In the genomic region with DNA sequence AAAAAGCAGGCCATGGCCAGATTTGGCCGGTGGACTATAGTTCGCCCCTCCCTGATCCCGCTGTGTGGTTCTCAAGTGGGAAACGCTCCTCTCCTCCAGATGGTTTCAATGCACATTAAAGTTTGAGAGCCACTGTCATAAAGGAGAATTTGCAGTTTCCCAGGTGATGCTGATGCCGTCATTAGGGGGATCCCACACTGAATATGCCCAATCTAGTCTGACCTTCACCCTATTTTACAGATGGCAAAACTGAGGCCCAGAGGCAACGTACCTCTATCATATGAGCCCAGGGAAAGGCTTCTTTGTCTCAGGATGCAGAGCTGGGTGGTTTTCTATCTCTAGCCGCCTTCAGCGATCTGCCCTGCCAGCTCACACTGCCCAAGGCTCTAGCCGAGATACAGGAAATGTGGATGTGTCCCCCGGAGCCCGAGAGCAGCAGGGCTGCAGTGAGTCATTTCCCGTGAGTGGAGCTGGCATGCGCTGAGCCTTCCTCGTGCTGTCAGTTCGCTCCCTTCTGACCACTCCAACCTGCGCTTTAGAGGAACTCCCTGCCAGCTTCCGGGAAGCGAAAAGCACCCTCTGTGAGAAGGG, we compare ENCODE assay signal across 8 cellular contexts.
A peak's percentile ranks its signal among the peaks of the same experiment; 100 is the strongest.
DNase-seq lines count a peak whose midpoint lies in the region; ATAC-seq and TF ChIP-seq lines count a peak whose summit lies in the region.

No MANE protein-coding gene starts in this region.

- peaks cover 62% of the 10 kb centered on the region for H3K4me1 Mint-ChIP-seq in activated T-helper 2 cell treated with anti-CD3 and anti-CD28 coated beads, Interferon-gamma antibody, Interleukin-2, Interleukin-4, amounts not matched to agents 10 μg/mL and 5 μg/mL and 100 μg/mL, durations not matched to agents 14 hours and 24 hours and 36 hours (ENCODE audit: low read depth)
- peaks cover 37% of the 10 kb centered on the region for H3K4me1 Mint-ChIP-seq in progenitor cell of endocrine pancreas (ENCODE audit: low read depth)

- H3K4me3 Mint-ChIP-seq in activated T-helper 2 cell treated with anti-CD3 and anti-CD28 coated beads, Interferon-gamma antibody, Interleukin-2, Interleukin-4, amounts not matched to agents 10 μg/mL and 5 μg/mL and 100 μg/mL, durations not matched to agents 14 hours and 24 hours and 36 hours (ENCODE audit: low read depth): peak overlapping the region; percentile 85
- no peak overlapping the region for H3K4me3 Mint-ChIP-seq in progenitor cell of endocrine pancreas (ENCODE audit: low read depth)

- ATAC-seq in GM18858 (IDR thresholded peaks at IDR 0.05; ENCODE audit: unreplicated experiment) (peak; percentile 55), HG03039 (IDR thresholded peaks at IDR 0.05; ENCODE audit: unreplicated experiment) (peak; percentile 42), foreskin keratinocyte (peak; percentile 89), sciatic nerve (peak; percentile 68)

- peaks cover 5% of the 10 kb centered on the region for H3K36me3 Mint-ChIP-seq in activated T-helper 2 cell treated with anti-CD3 and anti-CD28 coated beads, Interferon-gamma antibody, Interleukin-2, Interleukin-4, amounts not matched to agents 10 μg/mL and 5 μg/mL and 100 μg/mL, durations not matched to agents 14 hours and 24 hours and 36 hours (ENCODE audit: low read depth)
- H3K36me3 Mint-ChIP-seq in progenitor cell of endocrine pancreas (ENCODE audit: insufficient read depth): no peaks in the 10 kb centered on the region

- DNase-seq in RPMI7951 (ENCODE audit: low read depth): peak; percentile 98
- DNase-seq in activated T-helper 2 cell treated with anti-CD3 and anti-CD28 coated beads, Interferon-gamma antibody, Interleukin-2, Interleukin-4, amounts not matched to agents 10 μg/mL and 5 μg/mL and 100 μg/mL, durations not matched to agents 14 hours and 24 hours and 36 hours (ENCODE audit: low spot score): peak; percentile 66
- peak; percentile 80 to 93 for DNase-seq in foreskin keratinocyte
- DNase-seq in sciatic nerve (ENCODE audit: low spot score): peak; percentile 77
- no peak for DNase-seq in NCI-H2196 treated with DMSO at 0.1 percent for 48 hours (lab: John Stamatoyannopoulos, UW; ENCODE audit: unreplicated experiment)
- no peak for DNase-seq in progenitor cell of endocrine pancreas (ENCODE audit: low spot score, unreplicated experiment)

- H3K27me3 ChIP-seq in foreskin keratinocyte: no peaks in the 10 kb centered on the region

- TF ChIP-seq CTCF in foreskin keratinocyte (conservative IDR thresholded peaks at IDR 0.05) (no peak), progenitor cell of endocrine pancreas (IDR thresholded peaks at IDR 0.05; ENCODE audit: unreplicated experiment) (no peak)

- H3K27ac ChIP-seq in foreskin keratinocyte: no peak overlapping the region

- intact Hi-C loops in activated T-helper 2 cell treated with anti-CD3 and anti-CD28 coated beads, Interferon-gamma antibody, Interleukin-2, Interleukin-4, amounts not matched to agents 10 μg/mL and 5 μg/mL and 100 μg/mL, durations not matched to agents 14 hours and 24 hours and 36 hours (cut with micrococcal nuclease): loop anchor here (1.0 to 10.0 kb wide), 5 partner anchors 19 to 110 kb away; no protein-coding TSS in a partner anchor
- intact Hi-C loops in sciatic nerve (cut with DNase I): no loop called here

- no peaks in the 10 kb centered on the region for H3K9me3 Mint-ChIP-seq in activated T-helper 2 cell treated with anti-CD3 and anti-CD28 coated beads, Interferon-gamma antibody, Interleukin-2, Interleukin-4, amounts not matched to agents 10 μg/mL and 5 μg/mL and 100 μg/mL, durations not matched to agents 14 hours and 24 hours and 36 hours
- no peaks in the 10 kb centered on the region for H3K9me3 Mint-ChIP-seq in progenitor cell of endocrine pancreas (ENCODE audit: low read depth)

- H3K27ac Mint-ChIP-seq in activated T-helper 2 cell treated with anti-CD3 and anti-CD28 coated beads, Interferon-gamma antibody, Interleukin-2, Interleukin-4, amounts not matched to agents 10 μg/mL and 5 μg/mL and 100 μg/mL, durations not matched to agents 14 hours and 24 hours and 36 hours: peak overlapping the region; percentile 98
- no peak overlapping the region for H3K27ac Mint-ChIP-seq in progenitor cell of endocrine pancreas

- H3K4me1 ChIP-seq in foreskin keratinocyte: peaks cover 31% of the 10 kb centered on the region

- H3K27me3 Mint-ChIP-seq in activated T-helper 2 cell treated with anti-CD3 and anti-CD28 coated beads, Interferon-gamma antibody, Interleukin-2, Interleukin-4, amounts not matched to agents 10 μg/mL and 5 μg/mL and 100 μg/mL, durations not matched to agents 14 hours and 24 hours and 36 hours (ENCODE audit: low read depth): no peaks in the 10 kb centered on the region
- H3K27me3 Mint-ChIP-seq in progenitor cell of endocrine pancreas: no peaks in the 10 kb centered on the region

Comparison
In these comparisons a context has a peak if more than half of its experiments do, and no peak if none do; other contexts are left out.
1. DNase-seq: peak in RPMI7951 (single experiment), activated T-helper 2 cell treated with anti-CD3 and anti-CD28 coated beads, Interferon-gamma antibody, Interleukin-2, Interleukin-4, amounts not matched to agents 10 μg/mL and 5 μg/mL and 100 μg/mL, durations not matched to agents 14 hours and 24 hours and 36 hours (single experiment), foreskin keratinocyte (2 of 2) and sciatic nerve (single experiment); none in NCI-H2196 treated with DMSO at 0.1 percent for 48 hours (single experiment) and progenitor cell of endocrine pancreas (single experiment).
2. Peak in every context shown above with its lines, with median percentiles within 50 percentile points of each other: ATAC-seq.